In the genomic region with DNA sequence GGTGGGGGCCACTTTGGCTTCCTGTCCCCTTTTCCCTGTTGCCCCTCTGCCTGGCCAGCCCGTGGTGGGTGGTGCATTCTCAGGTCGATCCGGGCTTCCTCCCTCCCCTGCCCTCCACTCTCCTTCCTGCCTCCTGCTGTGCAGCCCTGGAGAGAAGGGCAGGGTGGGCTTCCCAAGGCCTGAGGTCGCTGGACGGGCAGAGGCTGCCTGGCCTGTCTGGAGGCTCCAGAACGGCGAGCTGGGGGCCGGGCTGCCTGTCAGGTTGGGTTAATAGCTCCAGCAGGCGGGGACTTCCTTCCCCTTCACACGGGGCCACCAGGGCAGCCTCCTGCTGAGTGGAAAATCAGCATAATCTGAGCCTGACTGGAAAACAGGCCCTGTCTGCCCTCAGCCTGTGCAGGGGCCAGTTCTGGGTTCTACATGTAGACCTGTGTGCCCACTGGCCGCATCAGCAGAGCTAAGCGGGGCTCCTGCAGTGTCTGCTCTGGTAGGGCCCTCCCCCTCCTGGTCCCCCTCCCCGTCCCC, we compare ENCODE assay signal across 10 cellular contexts. TPM values are rescaled to one million over a fixed set of nuclear protein-coding genes. Genes with fewer than 3 reads are reported as not detected.
A peak's percentile ranks its signal among the peaks of the same experiment; 100 is the strongest.
DNase-seq lines count a peak whose midpoint lies in the region; ATAC-seq and TF ChIP-seq lines count a peak whose summit lies in the region.
"Had no signal": no experiment of that assay in that cellular context is flagged by ENCODE, and none has a peak within 500 bp of the region (broad histone marks: within the 10 kb centered on the region; RNA-seq: fewer than 3 reads in every experiment).

No MANE protein-coding gene starts in this region.

- H3K36me3 Mint-ChIP-seq in chondrocyte (ENCODE audit: low read depth) = no peaks in the 10 kb centered on the region

- in situ Hi-C loops in GM13976 (cut with MboI; ENCODE audit: low sequenced_read_pairs, unreplicated experiment) = no loop called here

- peaks cover 7% of the 10 kb centered on the region for H3K4me1 Mint-ChIP-seq in chondrocyte (ENCODE audit: low read depth)

- peaks cover 5 to 24% of the 10 kb centered on the region in 2 donors for H3K4me1 ChIP-seq in left lung

- TF ChIP-seq CTCF in left lung (IDR thresholded peaks at IDR 0.05) = no peak
- TF ChIP-seq CTCF in GM13976 (IDR thresholded peaks at IDR 0.05; ENCODE audit: borderline replicate concordance, control extremely low read depth, extremely low read depth, insufficient read depth, missing control alignments) = no peak
- TF ChIP-seq CTCF in chondrocyte (IDR thresholded peaks at IDR 0.05) = no peak

- no peak overlapping the region for H3K27ac Mint-ChIP-seq in chondrocyte (ENCODE audit: unreplicated experiment)

- H3K4me3 ChIP-seq in MG63 (no peak overlapping the region), left lung (no peak overlapping the region)
- H3K4me3 ChIP-seq: skin epidermis, thyroid gland had no signal

- H3K27me3 ChIP-seq in MG63 (no peaks in the 10 kb centered on the region), left lung (no peaks in the 10 kb centered on the region)
- H3K27me3 ChIP-seq: thyroid gland had no signal

- H3K27me3 Mint-ChIP-seq in chondrocyte (ENCODE audit: low read depth) = peaks cover 2% of the 10 kb centered on the region

- intact Hi-C loops in left lung (cut with DNase I) = no loop called here

- H3K27ac ChIP-seq in left lung = no peak overlapping the region

- peak; percentile 73 for ATAC-seq in left lung

- no peaks in the 10 kb centered on the region for H3K36me3 ChIP-seq in MG63
- no peaks in the 10 kb centered on the region for H3K36me3 ChIP-seq in left lung
- H3K36me3 ChIP-seq: thyroid gland had no signal

- no peaks in the 10 kb centered on the region for H3K9me3 Mint-ChIP-seq in chondrocyte (ENCODE audit: low read depth)

- H3K9me3 ChIP-seq in MG63 = no peaks in the 10 kb centered on the region
- H3K9me3 ChIP-seq in left lung = no peaks in the 10 kb centered on the region
- H3K9me3 ChIP-seq: thyroid gland had no signal

- H3K4me3 Mint-ChIP-seq in chondrocyte (ENCODE audit: unreplicated experiment) = no peak overlapping the region

- DNase-seq in DMS 273 treated with DMSO at 0.1 percent for 48 hours (lab: John Stamatoyannopoulos, UW) (peak; percentile 41), MG63 (peak; percentile 29), amniotic epithelial cell (ENCODE audit: low read depth) (peak; percentile 7), left lung (peak; percentile 65 to 75), GM13976 (ENCODE audit: low spot score) (no peak), NCI-H226 (no peak), chondrocyte (ENCODE audit: low spot score) (no peak), GF-D8 (lab: John Stamatoyannopoulos, UW) (no peak)

RNA-seq across cellular contexts. Expression of a gene that starts 11.3 kb away (rescaled TPM):
- total RNA-seq in MG63 (2014; rRNA removed; shearing (Covaris generic); ENCODE audit: low replicate concordance) = 0.92 and 1.1 TPM in 2 replicates
- total RNA-seq in left lung = 1 to 10 TPM; 4.5 to 5.4 TPM
- 0.28 to 0.60 TPM (median 0.60 TPM) in 3 replicates for total RNA-seq in chondrocyte

Comparison
In these comparisons a context has a peak if more than half of its experiments do, and no peak if none do; other contexts are left out.
1. DNase-seq: peak in DMS 273 treated with DMSO at 0.1 percent for 48 hours (single experiment), MG63 (single experiment), amniotic epithelial cell (single experiment) and left lung (2 of 2); none in GM13976 (single experiment), NCI-H226 (single experiment), chondrocyte (single experiment) and GF-D8 (single experiment).